In genomic region chr2:156947261-156947660, GRCh38 we compare ENCODE assay signal across 13 cellular contexts.
"Had no signal": no experiment of that assay in that cellular context is flagged by ENCODE, and none has a peak within 500 bp of the region (broad histone marks: within the 10 kb centered on the region; RNA-seq: fewer than 3 reads in every experiment).

No MANE protein-coding gene starts in this region.

- H3K27me3 ChIP-seq: colonic mucosa, gastrocnemius medialis, sigmoid colon had no signal

- DNase-seq: colonic mucosa; dermis blood vessel endothelial cell; gastrocnemius medialis; left cardiac atrium; left ventricle myocardium inferior; lower lobe of right lung; natural killer cell; posterior cingulate gyrus; sigmoid colon; small intestine; stimulated activated CD4-positive, alpha-beta T cell treated with anti-CD3 and anti-CD28 coated beads, Interleukin-12 subunit alpha, Interleukin-12 subunit beta, amount 100 ng/mL, for 4 hours; stimulated activated naive CD4-positive, alpha-beta T cell treated with Interleukin-2 at 50 U/mL for 16 hours; trophoblast cell had no signal

- H3K36me3 ChIP-seq: colonic mucosa, gastrocnemius medialis, left ventricle myocardium inferior, lower lobe of right lung, sigmoid colon had no signal

- H3K4me1 ChIP-seq: colonic mucosa, gastrocnemius medialis, left ventricle myocardium inferior, lower lobe of right lung, sigmoid colon had no signal

- H3K27ac ChIP-seq: colonic mucosa, gastrocnemius medialis, left ventricle myocardium inferior, lower lobe of right lung, sigmoid colon had no signal

- H3K9me3 ChIP-seq: colonic mucosa, gastrocnemius medialis, sigmoid colon had no signal

- ATAC-seq: gastrocnemius medialis, left cardiac atrium, lower lobe of right lung, natural killer cell had no signal

- H3K4me3 ChIP-seq: colonic mucosa, gastrocnemius medialis, left ventricle myocardium inferior, lower lobe of right lung, sigmoid colon had no signal
